Comparison of ENCODE assay signal across 10 cellular contexts in the genomic region with DNA sequence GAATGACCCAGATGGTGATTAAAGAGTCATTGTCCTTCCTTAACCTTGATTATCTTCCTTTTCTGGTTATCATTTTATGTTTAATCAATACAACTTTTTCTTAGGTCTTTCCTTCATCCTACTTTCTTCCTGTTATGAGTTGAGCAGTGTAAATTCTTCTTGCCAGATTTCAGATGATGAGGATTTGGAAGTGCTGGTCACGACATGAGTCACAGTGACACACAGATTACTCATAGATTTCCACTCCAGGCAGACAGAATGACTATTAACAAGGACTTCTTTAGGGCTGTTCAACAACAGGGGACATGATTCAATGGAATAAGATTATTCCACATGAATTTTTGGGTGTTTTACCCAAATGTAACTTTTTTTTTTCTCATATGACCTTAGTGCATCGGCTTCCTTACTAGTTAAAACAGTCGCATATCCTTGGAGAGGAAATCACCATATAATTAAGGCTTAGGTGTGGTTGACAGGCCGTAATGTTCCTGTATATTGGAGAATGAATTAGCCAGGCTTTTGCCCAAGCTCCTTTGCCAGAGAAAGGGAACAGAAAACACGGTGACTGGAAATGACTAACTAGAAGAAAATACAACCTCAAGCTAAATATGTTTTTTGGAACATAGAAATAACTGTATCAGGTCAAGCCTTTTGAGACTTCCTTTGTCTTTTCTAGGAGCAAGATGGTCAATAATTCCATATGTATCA. TPM values are rescaled to one million over a fixed set of nuclear protein-coding genes. Genes with fewer than 3 reads are reported as not detected.
DNase-seq lines count a peak whose midpoint lies in the region; ATAC-seq, FAIRE-seq and TF ChIP-seq lines count a peak whose summit lies in the region.
"Had no signal": no experiment of that assay in that cellular context is flagged by ENCODE, and none has a peak within 500 bp of the region (broad histone marks: within the 10 kb centered on the region; RNA-seq: fewer than 3 reads in every experiment).

No MANE protein-coding gene starts in this region.

- FAIRE-seq in H54 (lab: Jason Lieb, UNC) = peak; percentile 96

- peak overlapping the region; percentile 72 for H3K27ac ChIP-seq in skeletal muscle tissue (ENCODE audit: low read depth, low read length)

- no peak for TF ChIP-seq POLR2A in H54 (IDR thresholded peaks at IDR 0.05; ENCODE audit: low read depth, low read length)

- DNase-seq in H54 (ENCODE audit: insufficient read length, low spot score) (peak; percentile 55), foreskin melanocyte (peak; percentile 82), COLO668 (lab: John Stamatoyannopoulos, UW; ENCODE audit: unreplicated experiment) (no peak), NCI-H524 (lab: John Stamatoyannopoulos, UW) (no peak)
- DNase-seq: nephron progenitor cell had no signal

- H3K9me3 ChIP-seq in skeletal muscle tissue (ENCODE audit: control insufficient read depth in 3 of 3, low read length in 3 of 3) = no peaks in the 10 kb centered on the region

- no peak overlapping the region for H3K4me3 ChIP-seq in skeletal muscle tissue (ENCODE audit: low read length in 3 of 3)

- no peaks in the 10 kb centered on the region for H3K27me3 ChIP-seq in skeletal muscle tissue (ENCODE audit: control insufficient read depth in 3 of 3, insufficient read depth in 3 of 3, low read length in 3 of 3)

- ATAC-seq in SK-N-SH treated with all-trans-retinoic acid at 6 μM for 48 hours = peak; percentile 75
- no peak for ATAC-seq in GM21423 (IDR thresholded peaks at IDR 0.05; ENCODE audit: unreplicated experiment)
- no peak for ATAC-seq in HG03039 (IDR thresholded peaks at IDR 0.05; ENCODE audit: unreplicated experiment)

- H3K9ac ChIP-seq in skeletal muscle tissue (ENCODE audit: low read depth in 1 of 3, low read length in 3 of 3) = no peak overlapping the region

- H3K36me3 ChIP-seq in skeletal muscle tissue (ENCODE audit: control insufficient read depth in 3 of 3, insufficient read depth in 3 of 3, low read length in 3 of 3) = no peaks in the 10 kb centered on the region

- peaks cover 3 to 27% (median 17%) of the 10 kb centered on the region in 3 donors for H3K4me1 ChIP-seq in skeletal muscle tissue (ENCODE audit: control insufficient read depth in 3 of 3, insufficient read depth in 3 of 3, low read length in 3 of 3)

TF ChIP-seq in SK-N-SH treated with all-trans-retinoic acid at 6 μM for 48 hours, 23 proteins besides CTCF, POLR2A, EP300 and RAD21:
- TF ChIP-seq ZFP3 (CRISPR knock-in tag; IDR thresholded peaks at IDR 0.05) = no peak
- peak; percentile 47; the same call in 1 of the 2 replicates for TF ChIP-seq OSR1 (CRISPR knock-in tag; IDR thresholded peaks at IDR 0.05)
- TF ChIP-seq ZC3H10 (CRISPR knock-in tag; IDR thresholded peaks at IDR 0.05) = peak; percentile 85
- TF ChIP-seq, protein P1, sequence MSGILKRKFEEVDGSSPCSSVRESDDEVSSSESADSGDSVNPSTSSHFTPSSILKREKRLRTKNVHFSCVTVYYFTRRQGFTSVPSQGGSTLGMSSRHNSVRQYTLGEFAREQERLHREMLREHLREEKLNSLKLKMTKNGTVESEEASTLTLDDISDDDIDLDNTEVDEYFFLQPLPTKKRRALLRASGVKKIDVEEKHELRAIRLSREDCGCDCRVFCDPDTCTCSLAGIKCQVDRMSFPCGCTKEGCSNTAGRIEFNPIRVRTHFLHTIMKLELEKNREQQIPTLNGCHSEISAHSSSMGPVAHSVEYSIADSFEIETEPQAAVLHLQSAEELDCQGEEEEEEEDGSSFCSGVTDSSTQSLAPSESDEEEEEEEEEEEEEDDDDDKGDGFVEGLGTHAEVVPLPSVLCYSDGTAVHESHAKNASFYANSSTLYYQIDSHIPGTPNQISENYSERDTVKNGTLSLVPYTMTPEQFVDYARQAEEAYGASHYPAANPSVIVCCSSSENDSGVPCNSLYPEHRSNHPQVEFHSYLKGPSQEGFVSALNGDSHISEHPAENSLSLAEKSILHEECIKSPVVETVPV (CRISPR knock-in tag; IDR thresholded peaks at IDR 0.05) = no peak
- peak; percentile 92 for TF ChIP-seq TOX (CRISPR knock-in tag; IDR thresholded peaks at IDR 0.05; ENCODE audit: borderline replicate concordance)

RNA-seq across cellular contexts. Expression of a gene that starts 44.2 kb away (rescaled TPM):
- total RNA-seq in skeletal muscle tissue = 127 TPM
- total RNA-seq: T-helper 1 cell treated with Interleukin-12 subunit alpha and Interleukin-12 subunit beta and Interleukin-4 antibody, amounts not matched to agents 30 ng/mL and 1 ng/mL, for 36 hours had no signal

Comparison
In these comparisons a context has a peak if more than half of its experiments do, and no peak if none do; other contexts are left out.
1. DNase-seq: peak in H54 (single experiment) and foreskin melanocyte (single experiment); none in COLO668 (single experiment) and NCI-H524 (0 of 2).